ENCODE assay signal across 1 cellular context in genomic region chr11:125123947-125124633, GRCh38.
TF ChIP-seq lines count a peak whose summit lies in the region.

No MANE protein-coding gene starts in this region.

TF ChIP-seq in HepG2, 621 proteins besides CTCF, POLR2A, EP300 and RAD21 (continued from another document and continues in another):
- no peak for TF ChIP-seq DZIP1 (CRISPR knock-in tag; IDR thresholded peaks at IDR 0.05)
- 0 out of 2 replicates have a peak, but pooled peaks have one; percentile 39 for TF ChIP-seq ZNF605 (CRISPR knock-in tag; IDR thresholded peaks at IDR 0.05)
- TF ChIP-seq ZSCAN29 (CRISPR knock-in tag; conservative IDR thresholded peaks at IDR 0.05) = no peak
- TF ChIP-seq ZNF790 (CRISPR knock-in tag; IDR thresholded peaks at IDR 0.05; ENCODE audit: borderline replicate concordance) = no peak
- TF ChIP-seq, protein P1, sequence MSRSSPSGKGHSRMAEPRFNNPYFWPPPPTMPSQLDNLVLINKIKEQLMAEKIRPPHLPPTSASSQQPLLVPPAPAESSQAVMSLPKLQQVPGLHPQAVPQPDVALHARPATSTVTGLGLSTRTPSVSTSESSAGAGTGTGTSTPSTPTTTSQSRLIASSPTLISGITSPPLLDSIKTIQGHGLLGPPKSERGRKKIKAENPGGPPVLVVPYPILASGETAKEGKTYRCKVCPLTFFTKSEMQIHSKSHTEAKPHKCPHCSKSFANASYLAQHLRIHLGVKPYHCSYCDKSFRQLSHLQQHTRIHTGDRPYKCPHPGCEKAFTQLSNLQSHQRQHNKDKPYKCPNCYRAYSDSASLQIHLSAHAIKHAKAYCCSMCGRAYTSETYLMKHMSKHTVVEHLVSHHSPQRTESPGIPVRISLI (CRISPR knock-in tag; IDR thresholded peaks at IDR 0.05; ENCODE audit: borderline replicate concordance) = no peak
- TF ChIP-seq RERE (CRISPR knock-in tag; IDR thresholded peaks at IDR 0.05; ENCODE audit: low read depth) = no peak
- TF ChIP-seq ZNF784 (CRISPR knock-in tag; IDR thresholded peaks at IDR 0.05; ENCODE audit: borderline replicate concordance) = 0 out of 2 replicates have a peak, but pooled peaks have one; percentile 34
- no peak for TF ChIP-seq ZNF224 (CRISPR knock-in tag; IDR thresholded peaks at IDR 0.05)
- TF ChIP-seq NR0B2 (CRISPR knock-in tag; IDR thresholded peaks at IDR 0.05) = no peak
- TF ChIP-seq HINFP (CRISPR knock-in tag; IDR thresholded peaks at IDR 0.05; ENCODE audit: low read depth) = no peak
- no peak for TF ChIP-seq ZNF577 (CRISPR knock-in tag; IDR thresholded peaks at IDR 0.05; ENCODE audit: borderline replicate concordance, low read depth)
- no peak for TF ChIP-seq JARID2 (CRISPR knock-in tag; IDR thresholded peaks at IDR 0.05; ENCODE audit: insufficient replicate concordance)
- TF ChIP-seq ZNF101 (CRISPR knock-in tag; IDR thresholded peaks at IDR 0.05; ENCODE audit: borderline replicate concordance, low read depth) = no peak
- TF ChIP-seq, protein P2, sequence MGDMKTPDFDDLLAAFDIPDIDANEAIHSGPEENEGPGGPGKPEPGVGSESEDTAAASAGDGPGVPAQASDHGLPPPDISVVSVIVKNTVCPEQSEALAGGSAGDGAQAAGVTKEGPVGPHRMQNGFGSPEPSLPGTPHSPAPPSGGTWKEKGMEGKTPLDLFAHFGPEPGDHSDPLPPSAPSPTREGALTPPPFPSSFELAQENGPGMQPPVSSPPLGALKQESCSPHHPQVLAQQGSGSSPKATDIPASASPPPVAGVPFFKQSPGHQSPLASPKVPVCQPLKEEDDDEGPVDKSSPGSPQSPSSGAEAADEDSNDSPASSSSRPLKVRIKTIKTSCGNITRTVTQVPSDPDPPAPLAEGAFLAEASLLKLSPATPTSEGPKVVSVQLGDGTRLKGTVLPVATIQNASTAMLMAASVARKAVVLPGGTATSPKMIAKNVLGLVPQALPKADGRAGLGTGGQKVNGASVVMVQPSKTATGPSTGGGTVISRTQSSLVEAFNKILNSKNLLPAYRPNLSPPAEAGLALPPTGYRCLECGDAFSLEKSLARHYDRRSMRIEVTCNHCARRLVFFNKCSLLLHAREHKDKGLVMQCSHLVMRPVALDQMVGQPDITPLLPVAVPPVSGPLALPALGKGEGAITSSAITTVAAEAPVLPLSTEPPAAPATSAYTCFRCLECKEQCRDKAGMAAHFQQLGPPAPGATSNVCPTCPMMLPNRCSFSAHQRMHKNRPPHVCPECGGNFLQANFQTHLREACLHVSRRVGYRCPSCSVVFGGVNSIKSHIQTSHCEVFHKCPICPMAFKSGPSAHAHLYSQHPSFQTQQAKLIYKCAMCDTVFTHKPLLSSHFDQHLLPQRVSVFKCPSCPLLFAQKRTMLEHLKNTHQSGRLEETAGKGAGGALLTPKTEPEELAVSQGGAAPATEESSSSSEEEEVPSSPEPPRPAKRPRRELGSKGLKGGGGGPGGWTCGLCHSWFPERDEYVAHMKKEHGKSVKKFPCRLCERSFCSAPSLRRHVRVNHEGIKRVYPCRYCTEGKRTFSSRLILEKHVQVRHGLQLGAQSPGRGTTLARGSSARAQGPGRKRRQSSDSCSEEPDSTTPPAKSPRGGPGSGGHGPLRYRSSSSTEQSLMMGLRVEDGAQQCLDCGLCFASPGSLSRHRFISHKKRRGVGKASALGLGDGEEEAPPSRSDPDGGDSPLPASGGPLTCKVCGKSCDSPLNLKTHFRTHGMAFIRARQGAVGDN (CRISPR knock-in tag; IDR thresholded peaks at IDR 0.05) = no peak
- peak; percentile 93 for TF ChIP-seq NFYC (CRISPR knock-in tag; IDR thresholded peaks at IDR 0.05)
- no peak for TF ChIP-seq ZNF792 (CRISPR knock-in tag; IDR thresholded peaks at IDR 0.05)
- no peak for TF ChIP-seq MAFK (conservative IDR thresholded peaks at IDR 0.05 in 1 of 2, IDR thresholded peaks at IDR 0.05 in 1 of 2; ENCODE audit: low read length in 2 of 2)
- TF ChIP-seq GATAD1 (CRISPR knock-in tag; IDR thresholded peaks at IDR 0.05) = peak; percentile 49; the same call in 1 of the 2 replicates
- TF ChIP-seq SMAD1 (CRISPR knock-in tag; IDR thresholded peaks at IDR 0.05; ENCODE audit: borderline replicate concordance, low read depth) = no peak
- TF ChIP-seq PITX1 (CRISPR knock-in tag; IDR thresholded peaks at IDR 0.05) = no peak
- peak; percentile 66 for TF ChIP-seq GABPA (IDR thresholded peaks at IDR 0.05; ENCODE audit: low read depth, low read length)
- peak; percentile 92 for TF ChIP-seq GABPA (CRISPR knock-in tag; IDR thresholded peaks at IDR 0.05; ENCODE audit: low read depth)
- no peak for TF ChIP-seq SRSF4 (IDR thresholded peaks at IDR 0.05; ENCODE audit: low read depth, low read length, poor library complexity, severe bottlenecking)
- no peak for TF ChIP-seq ZNF562 (CRISPR knock-in tag; IDR thresholded peaks at IDR 0.05; ENCODE audit: borderline replicate concordance)
- no peak for TF ChIP-seq ZBTB44 (CRISPR knock-in tag; IDR thresholded peaks at IDR 0.05)
- TF ChIP-seq SMAD9 (CRISPR knock-in tag; IDR thresholded peaks at IDR 0.05) = no peak
- no peak for TF ChIP-seq FLYWCH1 (CRISPR knock-in tag; IDR thresholded peaks at IDR 0.05)
- TF ChIP-seq TMF1 (CRISPR knock-in tag; IDR thresholded peaks at IDR 0.05; ENCODE audit: low read depth) = no peak
- no peak for TF ChIP-seq CENPBD1 (CRISPR knock-in tag; IDR thresholded peaks at IDR 0.05; ENCODE audit: borderline replicate concordance, low read depth)
- no peak for TF ChIP-seq ZNF382 (CRISPR knock-in tag; IDR thresholded peaks at IDR 0.05; ENCODE audit: borderline replicate concordance)
- TF ChIP-seq RORA (CRISPR knock-in tag; IDR thresholded peaks at IDR 0.05) = no peak
- no peak for TF ChIP-seq ZNF513 (CRISPR knock-in tag; conservative IDR thresholded peaks at IDR 0.05)
- TF ChIP-seq AGO2 (optimal IDR thresholded peaks at IDR 0.05; ENCODE audit: low read depth, low read length) = no peak
- TF ChIP-seq ZNF160 (CRISPR knock-in tag; IDR thresholded peaks at IDR 0.05) = no peak
- TF ChIP-seq CAMTA2 (CRISPR knock-in tag; IDR thresholded peaks at IDR 0.05; ENCODE audit: borderline replicate concordance) = no peak
